Comparison of ENCODE assay signal across 15 cellular contexts in the genomic region with DNA sequence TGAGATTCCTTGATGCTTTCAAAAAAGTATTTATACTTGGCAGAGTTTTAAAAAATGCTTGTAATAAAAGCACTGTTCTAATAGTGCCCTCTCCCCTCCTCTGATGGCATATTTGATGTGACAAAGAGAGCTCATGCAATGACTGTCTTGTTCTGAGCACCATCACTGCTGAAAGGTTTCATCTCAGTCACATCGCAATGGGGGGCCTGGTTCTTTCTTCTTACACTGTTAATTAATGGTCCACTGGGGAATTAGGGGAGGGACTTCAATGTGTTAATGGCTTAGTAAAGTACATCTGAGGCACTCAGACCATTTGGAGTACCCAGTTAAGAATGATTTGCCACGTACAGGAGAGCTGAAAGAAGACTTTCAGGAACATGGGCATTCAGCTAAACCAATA.
"Had no signal": no experiment of that assay in that cellular context is flagged by ENCODE, and none has a peak within 500 bp of the region (broad histone marks: within the 10 kb centered on the region; RNA-seq: fewer than 3 reads in every experiment).

No MANE protein-coding gene starts in this region.

- H3K27me3 ChIP-seq: hepatocyte, neutrophil had no signal

- DNase-seq: activated CD4-positive, alpha-beta T cell treated with anti-CD3 and anti-CD28 coated beads for 4 hours; activated CD8-positive, alpha-beta memory T cell treated with anti-CD3 and anti-CD28 coated beads, Interleukin-2, amount 50 U/mL, for 4 hours; activated CD8-positive, alpha-beta T cell treated with anti-CD3 and anti-CD28 coated beads for 36 hours; activated naive CD4-positive, alpha-beta T cell treated with Interleukin-2 at 50 U/mL for 16 hours; effector CD4-positive, alpha-beta T cell; kidney glomerular epithelial cell; stimulated activated CD4-positive, alpha-beta T cell treated with anti-CD3 and anti-CD28 coated beads, Interleukin-4, amount 100 ng/mL, for 4 hours; stimulated activated naive CD8-positive, alpha-beta T cell treated with anti-CD3 and anti-CD28 coated beads, Interleukin-15, amount 100 ng/mL, for 72 hours; WERI-Rb-1 had no signal

- H3K27ac Mint-ChIP-seq: activated CD8-positive, alpha-beta T cell treated with anti-CD3 and anti-CD28 coated beads for 36 hours; stimulated activated naive CD8-positive, alpha-beta T cell treated with anti-CD3 and anti-CD28 coated beads, Interleukin-15, amount 100 ng/mL, for 72 hours had no signal

- H3K9me3 ChIP-seq: neutrophil, thoracic aorta had no signal

- H2AFZ ChIP-seq: hepatocyte had no signal

- H3K79me2 ChIP-seq: hepatocyte had no signal

- H3K27ac ChIP-seq: coronary artery, neutrophil, thoracic aorta, WERI-Rb-1 had no signal

- H3K36me3 ChIP-seq: neutrophil, thoracic aorta, WERI-Rb-1 had no signal

- H3K4me1 Mint-ChIP-seq: stimulated activated naive CD8-positive, alpha-beta T cell treated with anti-CD3 and anti-CD28 coated beads, Interleukin-15, amount 100 ng/mL, for 72 hours had no signal

- H3K4me3 ChIP-seq: coronary artery, hepatocyte, thoracic aorta had no signal

- H3K4me3 Mint-ChIP-seq: activated CD8-positive, alpha-beta T cell treated with anti-CD3 and anti-CD28 coated beads for 36 hours; stimulated activated naive CD8-positive, alpha-beta T cell treated with anti-CD3 and anti-CD28 coated beads, Interleukin-15, amount 100 ng/mL, for 72 hours had no signal

- FAIRE-seq: endothelial cell of umbilical vein, frontal cortex had no signal

- H3K4me2 ChIP-seq: hepatocyte had no signal
